ENCODE assay signal across 9 cellular contexts in genomic region chr12:76920182-76921014, GRCh38. TPM values are rescaled to one million over a fixed set of nuclear protein-coding genes. Genes with fewer than 3 reads are reported as not detected.
DNase-seq lines count a peak whose midpoint lies in the region; ATAC-seq and TF ChIP-seq lines count a peak whose summit lies in the region.
"Had no signal": no experiment of that assay in that cellular context is flagged by ENCODE, and none has a peak within 500 bp of the region (broad histone marks: within the 10 kb centered on the region; RNA-seq: fewer than 3 reads in every experiment).

No MANE protein-coding gene starts in this region.

- ATAC-seq in GM18517 (IDR thresholded peaks at IDR 0.05; ENCODE audit: unreplicated experiment) (peak; percentile 75), GM21528 (IDR thresholded peaks at IDR 0.05; ENCODE audit: low FRiP score, unreplicated experiment) (peak; percentile 69), HG03159 (IDR thresholded peaks at IDR 0.05; ENCODE audit: unreplicated experiment) (peak; percentile 77), heart right ventricle (no peak)

- H3K36me3 Mint-ChIP-seq in endothelial cell (ENCODE audit: low read depth, unreplicated experiment), result no peaks in the 10 kb centered on the region

- intact Hi-C loops in heart right ventricle (cut with DNase I), result loop anchor here in 2 of 10 donors (5.0 to 10.0 kb wide), 3 partner anchors 38 to 298 kb away; no protein-coding TSS in a partner anchor

- TF ChIP-seq CTCF in endothelial cell (IDR thresholded peaks at IDR 0.05; ENCODE audit: unreplicated experiment), result no peak
- no peak for TF ChIP-seq CTCF in heart right ventricle (IDR thresholded peaks at IDR 0.05)

- H3K4me1 Mint-ChIP-seq in endothelial cell (ENCODE audit: unreplicated experiment), result peaks cover 20% of the 10 kb centered on the region

- H3K27ac ChIP-seq in heart right ventricle, result no peak overlapping the region

- H3K4me3 Mint-ChIP-seq in endothelial cell (ENCODE audit: unreplicated experiment), result no peak overlapping the region

- H3K27me3 ChIP-seq in heart right ventricle, result no peaks in the 10 kb centered on the region

- H3K4me3 ChIP-seq in heart right ventricle, result no peak overlapping the region

- peaks cover 0 to 10% (median 3%) of the 10 kb centered on the region in 9 donors for H3K4me1 ChIP-seq in heart right ventricle

- no peaks in the 10 kb centered on the region for H3K9me3 ChIP-seq in heart right ventricle

- WGBS in heart right ventricle, 2 donors, result 77 to 82% methylated on average over 7 of the region's 7 CpGs

- DNase-seq in endothelial cell (ENCODE audit: low spot score), result no peak
- DNase-seq in AG20443 (ENCODE audit: low spot score), result no peak
- no peak for DNase-seq in inferior parietal cortex (ENCODE audit: extremely low spot score)
- DNase-seq in heart right ventricle, result no peak
- DNase-seq in activated naive CD4-positive, alpha-beta T cell (lab: John Stamatoyannopoulos, UW), result no peak
- DNase-seq: NCI-H1436 treated with DMSO at 0.1 percent for 48 hours had no signal

- H3K27ac Mint-ChIP-seq in endothelial cell (ENCODE audit: unreplicated experiment), result peak overlapping the region; percentile 42

- H3K36me3 ChIP-seq in heart right ventricle, result no peaks in the 10 kb centered on the region

- H3K9me3 Mint-ChIP-seq in endothelial cell (ENCODE audit: unreplicated experiment), result no peaks in the 10 kb centered on the region

- peaks cover 1% of the 10 kb centered on the region for H3K27me3 Mint-ChIP-seq in endothelial cell (ENCODE audit: unreplicated experiment)

RNA-seq across cellular contexts. Expression of gene CSRP2, which starts 41.6 kb away (rescaled TPM):
- 185 TPM for total RNA-seq in endothelial cell (ENCODE audit: unreplicated experiment)
- total RNA-seq in heart right ventricle, result 10 to 100 TPM in 9 of 10 donors, 1 to 10 TPM in 1; 9.7 to 43.5 (median 19.7) TPM
- 10 to 100 TPM; 20.8 to 46.3 TPM for polyA plus RNA-seq in heart right ventricle

Comparison
In these comparisons a context has a peak if more than half of its experiments do, and no peak if none do; other contexts are left out.
1. ATAC-seq: peak in GM18517 (single experiment), GM21528 (single experiment) and HG03159 (single experiment); none in heart right ventricle (0 of 8).